In the genomic region with DNA sequence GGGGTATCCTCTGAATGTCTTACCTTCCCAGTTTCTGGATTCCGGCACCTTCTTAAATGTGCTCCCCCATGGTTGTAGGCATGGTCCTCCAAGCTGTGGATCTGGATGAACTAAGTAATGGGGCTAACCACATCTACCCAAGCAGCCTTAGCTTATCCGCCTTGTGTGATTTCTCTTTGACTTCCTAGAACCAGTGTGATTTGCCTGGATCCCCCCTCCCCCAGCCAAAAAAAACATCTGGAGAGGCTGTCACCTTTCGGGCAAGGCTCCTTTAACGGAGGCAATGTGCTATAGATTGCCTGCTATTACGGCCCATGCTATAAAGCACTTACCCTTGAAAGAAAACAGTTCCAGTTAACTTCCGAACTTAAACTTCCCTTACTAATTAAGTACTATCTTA, we compare ENCODE assay signal across 19 cellular contexts. TPM values are rescaled to one million over a fixed set of nuclear protein-coding genes. Genes with fewer than 3 reads are reported as not detected.
DNase-seq lines count a peak whose midpoint lies in the region; ATAC-seq and TF ChIP-seq lines count a peak whose summit lies in the region.
"Had no signal": no experiment of that assay in that cellular context is flagged by ENCODE, and none has a peak within 500 bp of the region (broad histone marks: within the 10 kb centered on the region; RNA-seq: fewer than 3 reads in every experiment).

No MANE protein-coding gene starts in this region.

- intact Hi-C loops in natural killer cell (cut with micrococcal nuclease) = no loop called here
- intact Hi-C loops in dendritic cell treated with granulocyte-macrophage colony-stimulating factor and Interleukin-4, amounts not matched to agents 40 ng/mL and 50 ng/mL, for 4 days (cut with micrococcal nuclease) = loop anchor here (10.0 kb wide), 1 partner anchor 111 kb away; no protein-coding TSS in a partner anchor

- peak overlapping the region; percentile 36 to 72 for H3K27ac Mint-ChIP-seq in natural killer cell
- no peak overlapping the region for H3K27ac Mint-ChIP-seq in natural killer cell treated with Interleukin-12 subunit alpha and Interleukin-12 subunit beta and Interleukin-15 and Interleukin-18, amount 100 ng/mL, for 72 hours
- peak overlapping the region; percentile 45 for H3K27ac Mint-ChIP-seq in dendritic cell treated with granulocyte-macrophage colony-stimulating factor and Interleukin-4, amounts not matched to agents 40 ng/mL and 50 ng/mL, for 4 days
- H3K27ac Mint-ChIP-seq in nephron progenitor cell = peak overlapping the region; percentile 23
- H3K27ac Mint-ChIP-seq: HFFc6 had no signal

- H3K4me3 ChIP-seq in tibial nerve = no peak overlapping the region
- H3K4me3 ChIP-seq: BLaER1, K562 had no signal

- H3K36me3 Mint-ChIP-seq in natural killer cell = peaks cover 18% of the 10 kb centered on the region
- peaks cover 19% of the 10 kb centered on the region for H3K36me3 Mint-ChIP-seq in natural killer cell treated with Interleukin-12 subunit alpha and Interleukin-12 subunit beta and Interleukin-15 and Interleukin-18, amount 100 ng/mL, for 72 hours
- H3K36me3 Mint-ChIP-seq in dendritic cell treated with granulocyte-macrophage colony-stimulating factor and Interleukin-4, amounts not matched to agents 40 ng/mL and 50 ng/mL, for 4 days (ENCODE audit: low read depth) = peaks cover 60% of the 10 kb centered on the region
- H3K36me3 Mint-ChIP-seq in nephron progenitor cell (ENCODE audit: low read depth) = peaks cover 47% of the 10 kb centered on the region

- no peak for DNase-seq in natural killer cell
- DNase-seq in natural killer cell treated with Interleukin-12 subunit alpha and Interleukin-12 subunit beta and Interleukin-15 and Interleukin-18, amount 100 ng/mL, for 72 hours (ENCODE audit: low spot score) = no peak
- no peak for DNase-seq in nephron progenitor cell
- no peak for DNase-seq in SK-N-DZ (ENCODE audit: low spot score)
- no peak for DNase-seq in T1000 (lab: John Stamatoyannopoulos, UW)
- no peak for DNase-seq in tibial nerve (ENCODE audit: low spot score in 2 of 2)
- DNase-seq: 8988T; AML-193; Caco-2; CD8-positive, alpha-beta memory T cell; DMS53; GF-D8; GOT3; HCEC 1CT; HFFc6 had no signal

- ATAC-seq in natural killer cell = no peak
- no peak for ATAC-seq in natural killer cell treated with Interleukin-12 subunit alpha and Interleukin-12 subunit beta and Interleukin-15 and Interleukin-18, amount 100 ng/mL, for 72 hours
- ATAC-seq: K562 had no signal

- no peaks in the 10 kb centered on the region for H3K4me1 ChIP-seq in tibial nerve
- H3K4me1 ChIP-seq: BLaER1 had no signal

- TF ChIP-seq POLR2A in tibial nerve (IDR thresholded peaks at IDR 0.05) = no peak

- no peaks in the 10 kb centered on the region for H3K9me3 Mint-ChIP-seq in natural killer cell
- H3K9me3 Mint-ChIP-seq in natural killer cell treated with Interleukin-12 subunit alpha and Interleukin-12 subunit beta and Interleukin-15 and Interleukin-18, amount 100 ng/mL, for 72 hours = no peaks in the 10 kb centered on the region
- H3K9me3 Mint-ChIP-seq in dendritic cell treated with granulocyte-macrophage colony-stimulating factor and Interleukin-4, amounts not matched to agents 40 ng/mL and 50 ng/mL, for 4 days = no peaks in the 10 kb centered on the region
- peaks cover 16% of the 10 kb centered on the region for H3K9me3 Mint-ChIP-seq in nephron progenitor cell
- H3K9me3 Mint-ChIP-seq: CD8-positive, alpha-beta memory T cell; HFFc6 had no signal

- H3K9me3 ChIP-seq in tibial nerve = peaks cover 0 to 5% (median 2%) of the 10 kb centered on the region in 4 donors

- H3K4me1 Mint-ChIP-seq in natural killer cell (peaks cover 48 to 52% of the 10 kb centered on the region in 2 donors), nephron progenitor cell (peaks cover 25% of the 10 kb centered on the region)
- peaks cover 21 to 29% of the 10 kb centered on the region in 2 donors for H3K4me1 Mint-ChIP-seq in natural killer cell treated with Interleukin-12 subunit alpha and Interleukin-12 subunit beta and Interleukin-15 and Interleukin-18, amount 100 ng/mL, for 72 hours (ENCODE audit: low read depth in 2 of 2)
- no peaks in the 10 kb centered on the region for H3K4me1 Mint-ChIP-seq in dendritic cell treated with granulocyte-macrophage colony-stimulating factor and Interleukin-4, amounts not matched to agents 40 ng/mL and 50 ng/mL, for 4 days (ENCODE audit: low read depth)

- H3K4me3 Mint-ChIP-seq in natural killer cell (no peak overlapping the region), nephron progenitor cell (no peak overlapping the region)
- no peak overlapping the region for H3K4me3 Mint-ChIP-seq in natural killer cell treated with Interleukin-12 subunit alpha and Interleukin-12 subunit beta and Interleukin-15 and Interleukin-18, amount 100 ng/mL, for 72 hours
- H3K4me3 Mint-ChIP-seq in dendritic cell treated with granulocyte-macrophage colony-stimulating factor and Interleukin-4, amounts not matched to agents 40 ng/mL and 50 ng/mL, for 4 days = no peak overlapping the region
- H3K4me3 Mint-ChIP-seq: CD8-positive, alpha-beta memory T cell; HFFc6 had no signal

- no peaks in the 10 kb centered on the region for H3K27me3 ChIP-seq in tibial nerve
- H3K27me3 ChIP-seq: BLaER1 had no signal

- H3K27ac ChIP-seq in tibial nerve = no peak overlapping the region
- H3K27ac ChIP-seq: BLaER1, HL-60 had no signal

- 83 to 91% methylated on average over 6 of the region's 6 CpGs for WGBS in tibial nerve, 2 donors

- TF ChIP-seq EP300 in tibial nerve (IDR thresholded peaks at IDR 0.05) = no peak

- H3K27me3 Mint-ChIP-seq in natural killer cell (ENCODE audit: low read depth in 2 of 2) = no peaks in the 10 kb centered on the region
- no peaks in the 10 kb centered on the region for H3K27me3 Mint-ChIP-seq in natural killer cell treated with Interleukin-12 subunit alpha and Interleukin-12 subunit beta and Interleukin-15 and Interleukin-18, amount 100 ng/mL, for 72 hours
- H3K27me3 Mint-ChIP-seq in dendritic cell treated with granulocyte-macrophage colony-stimulating factor and Interleukin-4, amounts not matched to agents 40 ng/mL and 50 ng/mL, for 4 days = no peaks in the 10 kb centered on the region
- H3K27me3 Mint-ChIP-seq in nephron progenitor cell (ENCODE audit: low read depth, poor library complexity) = peaks cover 8% of the 10 kb centered on the region
- H3K27me3 Mint-ChIP-seq: CD8-positive, alpha-beta memory T cell had no signal

- H3K36me3 ChIP-seq in tibial nerve = peaks cover 0 to 46% (median 0%) of the 10 kb centered on the region in 3 donors

- TF ChIP-seq CTCF in natural killer cell (IDR thresholded peaks at IDR 0.05) = no peak
- no peak for TF ChIP-seq CTCF in nephron progenitor cell (IDR thresholded peaks at IDR 0.05)
- TF ChIP-seq CTCF in tibial nerve (IDR thresholded peaks at IDR 0.05) = no peak

RNA-seq across cellular contexts. Expression of a gene that starts 33.9 kb away (rescaled TPM):
- total RNA-seq in natural killer cell (10 to 100 TPM; 54.5 to 64.5 (median 63.7) TPM), tibial nerve (10 to 100 TPM; 22.6 to 57.5 (median 29.5) TPM)
- 10 to 100 TPM; 30.7 to 49.3 TPM for total RNA-seq in natural killer cell treated with Interleukin-12 subunit alpha and Interleukin-12 subunit beta and Interleukin-15 and Interleukin-18, amount 100 ng/mL, for 72 hours
- polyA plus RNA-seq in SK-N-DZ (2014; cell fraction: cytosol; rRNA removed) = 16.8 and 30.5 TPM in 2 replicates
- 14.3 and 17.2 TPM in 2 replicates for polyA plus RNA-seq in SK-N-DZ (2014; cell fraction: nucleus; rRNA removed)

Comparison
In these comparisons a context has a peak if more than half of its experiments do, and no peak if none do; other contexts are left out.
1. H3K27ac Mint-ChIP-seq: peak in natural killer cell (2 of 2), dendritic cell treated with granulocyte-macrophage colony-stimulating factor and Interleukin-4, amounts not matched to agents 40 ng/mL and 50 ng/mL, for 4 days (single experiment) and nephron progenitor cell (single experiment); none in natural killer cell treated with Interleukin-12 subunit alpha and Interleukin-12 subunit beta and Interleukin-15 and Interleukin-18, amount 100 ng/mL, for 72 hours (0 of 2).